ENCODE assay signal across 1 cellular context in the genomic region with DNA sequence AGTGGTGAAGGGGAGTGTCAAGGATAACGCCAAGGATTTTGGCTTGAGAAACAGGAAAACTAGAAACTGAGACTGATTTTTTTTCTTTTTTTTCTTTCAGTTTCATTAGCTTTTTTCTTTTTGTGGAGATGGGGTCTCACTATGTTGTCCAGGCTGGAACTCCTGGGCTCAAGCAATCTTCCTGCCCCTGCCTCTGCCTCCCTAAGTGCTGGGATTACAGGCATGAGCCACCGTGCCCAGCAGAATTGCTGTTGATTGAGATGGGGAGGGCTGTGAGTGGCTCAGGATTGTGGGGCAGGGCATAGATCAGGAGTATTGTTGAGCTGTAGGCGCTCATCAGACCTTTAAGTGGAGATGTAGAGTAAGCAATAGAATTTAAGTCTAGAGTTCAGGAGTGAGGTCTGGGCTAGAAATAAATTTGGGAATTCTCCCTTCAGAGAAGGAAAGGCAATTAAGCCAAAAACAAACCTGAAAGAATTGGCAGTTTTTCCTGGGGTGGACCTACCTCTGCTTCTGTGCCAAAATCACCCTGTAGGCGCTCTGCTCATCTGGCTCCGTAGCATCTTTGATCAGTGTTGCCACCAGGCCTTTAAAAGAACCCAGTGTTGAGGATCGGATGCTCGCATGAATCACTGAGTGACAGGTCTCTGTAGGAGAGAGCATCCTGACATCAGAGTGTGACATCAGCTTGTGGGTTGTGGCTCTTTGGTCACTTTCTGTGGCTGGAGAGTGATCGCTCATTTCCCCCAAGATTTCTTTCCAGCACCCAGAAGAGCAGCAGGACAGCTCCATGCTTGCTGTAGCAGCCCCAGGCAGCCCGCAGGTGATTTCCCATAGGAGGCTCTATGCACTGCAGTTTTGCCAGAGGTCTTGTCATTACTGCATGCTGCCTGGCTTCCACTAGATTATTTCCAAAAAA.
TF ChIP-seq lines count a peak whose summit lies in the region.

No MANE protein-coding gene starts in this region.

TF ChIP-seq in H1, 55 proteins besides CTCF, POLR2A, EP300 and RAD21:
- no peak for TF ChIP-seq YY1 (IDR thresholded peaks at IDR 0.05; ENCODE audit: low read depth, low read length)
- no peak for TF ChIP-seq RFX5 (IDR thresholded peaks at IDR 0.05; ENCODE audit: borderline replicate concordance, low read depth, low read length)
- no peak for TF ChIP-seq CBX5 (IDR thresholded peaks at IDR 0.05; ENCODE audit: low read depth, low read length)
- TF ChIP-seq NANOG (IDR thresholded peaks at IDR 0.05; ENCODE audit: insufficient read depth, low read depth, low read length, poor library complexity, severe bottlenecking): no peak
- no peak for TF ChIP-seq HDAC6 (IDR thresholded peaks at IDR 0.05; ENCODE audit: low read depth, low read length)
- TF ChIP-seq ZNF274 (IDR thresholded peaks at IDR 0.05; ENCODE audit: borderline replicate concordance, extremely low read depth, low read length): no peak
- TF ChIP-seq, protein P1, sequence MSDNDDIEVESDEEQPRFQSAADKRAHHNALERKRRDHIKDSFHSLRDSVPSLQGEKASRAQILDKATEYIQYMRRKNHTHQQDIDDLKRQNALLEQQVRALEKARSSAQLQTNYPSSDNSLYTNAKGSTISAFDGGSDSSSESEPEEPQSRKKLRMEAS (IDR thresholded peaks at IDR 0.05): no peak
- no peak for TF ChIP-seq BACH1 (IDR thresholded peaks at IDR 0.05; ENCODE audit: low read length)
- TF ChIP-seq, protein P2, sequence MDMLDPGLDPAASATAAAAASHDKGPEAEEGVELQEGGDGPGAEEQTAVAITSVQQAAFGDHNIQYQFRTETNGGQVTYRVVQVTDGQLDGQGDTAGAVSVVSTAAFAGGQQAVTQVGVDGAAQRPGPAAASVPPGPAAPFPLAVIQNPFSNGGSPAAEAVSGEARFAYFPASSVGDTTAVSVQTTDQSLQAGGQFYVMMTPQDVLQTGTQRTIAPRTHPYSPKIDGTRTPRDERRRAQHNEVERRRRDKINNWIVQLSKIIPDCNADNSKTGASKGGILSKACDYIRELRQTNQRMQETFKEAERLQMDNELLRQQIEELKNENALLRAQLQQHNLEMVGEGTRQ (IDR thresholded peaks at IDR 0.05; ENCODE audit: low read length): no peak
- no peak for TF ChIP-seq JUND (IDR thresholded peaks at IDR 0.05; ENCODE audit: low read length)
- TF ChIP-seq TAF1 (IDR thresholded peaks at IDR 0.05; ENCODE audit: low read depth, low read length): no peak
- TF ChIP-seq SIX5 (IDR thresholded peaks at IDR 0.05; ENCODE audit: low read depth, low read length): no peak
- no peak for TF ChIP-seq NRF1 (IDR thresholded peaks at IDR 0.05; ENCODE audit: low read depth, low read length)
- TF ChIP-seq GABPA (IDR thresholded peaks at IDR 0.05; ENCODE audit: borderline replicate concordance, insufficient read depth, low read length): no peak
- no peak for TF ChIP-seq POU5F1 (IDR thresholded peaks at IDR 0.05; ENCODE audit: low read depth, low read length)
